23 cellular contexts compared by ENCODE assay signal in the genomic region with DNA sequence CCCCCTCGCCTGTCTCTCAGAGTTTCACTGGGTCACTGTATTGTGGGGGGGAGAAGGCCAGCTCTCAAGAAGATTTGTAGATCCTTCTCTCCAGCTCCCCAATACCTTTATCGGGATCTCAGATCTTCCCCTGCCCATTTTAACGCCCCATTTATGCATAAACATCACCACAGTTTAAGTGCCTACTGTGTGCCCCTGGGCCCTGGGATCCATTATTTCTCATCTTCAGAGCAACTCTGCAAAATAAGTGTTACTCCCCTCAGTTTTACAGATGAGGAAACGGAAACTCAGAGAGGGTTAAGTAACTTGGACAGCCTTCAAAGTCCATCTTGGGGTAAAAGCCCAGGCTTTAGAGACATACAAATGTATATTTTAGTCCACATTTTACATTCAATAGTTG. TPM values are rescaled to one million over a fixed set of nuclear protein-coding genes. Genes with fewer than 3 reads are reported as not detected.
A peak's percentile ranks its signal among the peaks of the same experiment; 100 is the strongest.
DNase-seq lines count a peak whose midpoint lies in the region; ATAC-seq and TF ChIP-seq lines count a peak whose summit lies in the region.
"Had no signal": no experiment of that assay in that cellular context is flagged by ENCODE, and none has a peak within 500 bp of the region (broad histone marks: within the 10 kb centered on the region; RNA-seq: fewer than 3 reads in every experiment).

No MANE protein-coding gene starts in this region.

- H3K9me3 Mint-ChIP-seq in WTC11 (no peaks in the 10 kb centered on the region), osteocyte (ENCODE audit: unreplicated experiment) (no peaks in the 10 kb centered on the region)
- H3K9me3 Mint-ChIP-seq in activated CD4-positive, alpha-beta memory T cell treated with anti-CD3 and anti-CD28 coated beads for 36 hours: no peaks in the 10 kb centered on the region
- no peaks in the 10 kb centered on the region for H3K9me3 Mint-ChIP-seq in activated T-cell treated with anti-CD3 and anti-CD28 coated beads, Interleukin-2, amount 50 U/mL, for 24 hours
- H3K9me3 Mint-ChIP-seq: activated T-cell treated with anti-CD3 and anti-CD28 coated beads, Interleukin-2, amount 50 U/mL, for 4 hours; central memory CD8-positive, alpha-beta T cell; stimulated activated effector memory CD8-positive, alpha-beta T cell treated with anti-CD3 and anti-CD28 coated beads, Interleukin-12 subunit alpha, Interleukin-12 subunit beta, amount 100 ng/mL, for 72 hours; T-helper 1 cell treated with Interleukin-12 subunit alpha and Interleukin-12 subunit beta and Interleukin-4 antibody, amounts not matched to agents 30 μg/mL and 1 μg/mL, for 36 hours had no signal

- H3K4me3 ChIP-seq in iPS-15b (ENCODE audit: low read depth, low read length): peak overlapping the region; percentile 20
- H3K4me3 ChIP-seq: GM23248 had no signal

- H3K4me3 Mint-ChIP-seq in WTC11 (peak overlapping the region; percentile 16; the same call in 1 of the 2 replicates), osteocyte (ENCODE audit: unreplicated experiment) (peak overlapping the region; percentile 71)
- no peak overlapping the region for H3K4me3 Mint-ChIP-seq in activated CD4-positive, alpha-beta memory T cell treated with anti-CD3 and anti-CD28 coated beads for 36 hours
- no peak overlapping the region for H3K4me3 Mint-ChIP-seq in activated T-cell treated with anti-CD3 and anti-CD28 coated beads, Interleukin-2, amount 50 U/mL, for 24 hours
- H3K4me3 Mint-ChIP-seq: activated CD4-positive, alpha-beta T cell treated with anti-CD3 and anti-CD28 coated beads for 36 hours; activated T-cell treated with anti-CD3 and anti-CD28 coated beads, Interleukin-2, amount 50 U/mL, for 4 hours; central memory CD8-positive, alpha-beta T cell; stimulated activated effector memory CD8-positive, alpha-beta T cell treated with anti-CD3 and anti-CD28 coated beads, Interleukin-12 subunit alpha, Interleukin-12 subunit beta, amount 100 ng/mL, for 72 hours; T-helper 1 cell treated with Interleukin-12 subunit alpha and Interleukin-12 subunit beta and Interleukin-4 antibody, amounts not matched to agents 30 μg/mL and 1 μg/mL, for 36 hours had no signal

- H3K36me3 ChIP-seq in ES-I3 (ENCODE audit: insufficient read depth, low read length) (no peaks in the 10 kb centered on the region), iPS-15b (ENCODE audit: control insufficient read depth, insufficient read depth, low read length) (peaks cover 6% of the 10 kb centered on the region)
- H3K36me3 ChIP-seq: BE2C had no signal

- intact Hi-C loops in activated CD4-positive, alpha-beta memory T cell treated with anti-CD3 and anti-CD28 coated beads for 36 hours (cut with micrococcal nuclease): no loop called here

- H3K9ac ChIP-seq in ES-I3 (ENCODE audit: low read depth, low read length): peak overlapping the region; percentile 11; the same call in 1 of the 2 replicates
- peak overlapping the region; percentile 12 for H3K9ac ChIP-seq in iPS-15b (ENCODE audit: low read depth, low read length)
- H3K9ac ChIP-seq: GM23248 had no signal

- H3K4me1 Mint-ChIP-seq in WTC11: peaks cover 56% of the 10 kb centered on the region
- H3K4me1 Mint-ChIP-seq in osteocyte (ENCODE audit: unreplicated experiment): peaks cover 11% of the 10 kb centered on the region
- H3K4me1 Mint-ChIP-seq in activated CD4-positive, alpha-beta memory T cell treated with anti-CD3 and anti-CD28 coated beads for 36 hours (ENCODE audit: low read depth): peaks cover 4% of the 10 kb centered on the region
- peaks cover 2% of the 10 kb centered on the region for H3K4me1 Mint-ChIP-seq in activated T-cell treated with anti-CD3 and anti-CD28 coated beads, Interleukin-2, amount 50 U/mL, for 24 hours (ENCODE audit: low read depth)
- H3K4me1 Mint-ChIP-seq: activated CD4-positive, alpha-beta T cell treated with anti-CD3 and anti-CD28 coated beads for 36 hours; central memory CD8-positive, alpha-beta T cell; stimulated activated effector memory CD8-positive, alpha-beta T cell treated with anti-CD3 and anti-CD28 coated beads, Interleukin-12 subunit alpha, Interleukin-12 subunit beta, amount 100 ng/mL, for 72 hours had no signal

- H3K27me3 Mint-ChIP-seq in WTC11 (ENCODE audit: low read depth) (no peaks in the 10 kb centered on the region), osteocyte (ENCODE audit: unreplicated experiment) (peaks cover 2% of the 10 kb centered on the region)
- peaks cover 1% of the 10 kb centered on the region for H3K27me3 Mint-ChIP-seq in activated CD4-positive, alpha-beta memory T cell treated with anti-CD3 and anti-CD28 coated beads for 36 hours
- H3K27me3 Mint-ChIP-seq in activated T-cell treated with anti-CD3 and anti-CD28 coated beads, Interleukin-2, amount 50 U/mL, for 24 hours: peaks cover 87% of the 10 kb centered on the region
- H3K27me3 Mint-ChIP-seq: central memory CD8-positive, alpha-beta T cell had no signal

- CTCF ChIA-PET in WTC11 (lab: Charles Lee): interaction anchor here (0.7 to 1.6 kb wide), 5 partner anchors 12 to 221 kb away, joined by 3 to 10 read pairs (median 3); no protein-coding TSS in a partner anchor
- CTCF ChIA-PET in activated CD4-positive, alpha-beta memory T cell treated with anti-CD3 and anti-CD28 coated beads for 36 hours (lab: Charles Lee): no interaction called here

- H3K9me3 ChIP-seq in ES-I3 (ENCODE audit: control insufficient read depth, insufficient read depth, low read length): no peaks in the 10 kb centered on the region
- no peaks in the 10 kb centered on the region for H3K9me3 ChIP-seq in iPS-15b (ENCODE audit: control insufficient read depth, insufficient read depth, low read length)
- H3K9me3 ChIP-seq: BE2C had no signal

- H3K27me3 ChIP-seq in iPS-15b (ENCODE audit: control insufficient read depth, insufficient read depth, low read length): no peaks in the 10 kb centered on the region
- H3K27me3 ChIP-seq: BE2C had no signal

- ATAC-seq in WTC11: no peak
- ATAC-seq: activated CD4-positive, alpha-beta T cell treated with anti-CD3 and anti-CD28 coated beads for 36 hours; activated T-cell treated with anti-CD3 and anti-CD28 coated beads, Interleukin-2, amount 50 U/mL, for 4 hours; stimulated activated effector memory CD8-positive, alpha-beta T cell treated with anti-CD3 and anti-CD28 coated beads, Interleukin-12 subunit alpha, Interleukin-12 subunit beta, amount 100 ng/mL, for 72 hours had no signal

- H3K27ac Mint-ChIP-seq in WTC11 (peak overlapping the region; percentile 36; the same call in 1 of the 2 replicates), osteocyte (ENCODE audit: unreplicated experiment) (no peak overlapping the region)
- no peak overlapping the region for H3K27ac Mint-ChIP-seq in activated CD4-positive, alpha-beta memory T cell treated with anti-CD3 and anti-CD28 coated beads for 36 hours
- no peak overlapping the region for H3K27ac Mint-ChIP-seq in activated T-cell treated with anti-CD3 and anti-CD28 coated beads, Interleukin-2, amount 50 U/mL, for 24 hours
- H3K27ac Mint-ChIP-seq: activated CD4-positive, alpha-beta T cell treated with anti-CD3 and anti-CD28 coated beads for 36 hours; stimulated activated effector memory CD8-positive, alpha-beta T cell treated with anti-CD3 and anti-CD28 coated beads, Interleukin-12 subunit alpha, Interleukin-12 subunit beta, amount 100 ng/mL, for 72 hours; T-helper 1 cell treated with Interleukin-12 subunit alpha and Interleukin-12 subunit beta and Interleukin-4 antibody, amounts not matched to agents 30 μg/mL and 1 μg/mL, for 36 hours had no signal

- H3K36me3 Mint-ChIP-seq in WTC11 (peaks cover 5% of the 10 kb centered on the region), osteocyte (ENCODE audit: unreplicated experiment) (no peaks in the 10 kb centered on the region)
- H3K36me3 Mint-ChIP-seq in activated CD4-positive, alpha-beta memory T cell treated with anti-CD3 and anti-CD28 coated beads for 36 hours: no peaks in the 10 kb centered on the region
- no peaks in the 10 kb centered on the region for H3K36me3 Mint-ChIP-seq in activated T-cell treated with anti-CD3 and anti-CD28 coated beads, Interleukin-2, amount 50 U/mL, for 24 hours (ENCODE audit: low read depth)
- H3K36me3 Mint-ChIP-seq: stimulated activated effector memory CD8-positive, alpha-beta T cell treated with anti-CD3 and anti-CD28 coated beads, Interleukin-12 subunit alpha, Interleukin-12 subunit beta, amount 100 ng/mL, for 72 hours had no signal

- POLR2A ChIA-PET in WTC11 (lab: Charles Lee): interaction anchor here (0.6 to 1.5 kb wide), 3 partner anchors 11 to 26 kb away, joined by 3 to 8 read pairs (median 4); no protein-coding TSS in a partner anchor
- POLR2A ChIA-PET in activated CD4-positive, alpha-beta memory T cell treated with anti-CD3 and anti-CD28 coated beads for 36 hours (lab: Charles Lee): no interaction called here

- DNase-seq in WTC11 (ENCODE audit: low spot score): no peak
- DNase-seq in osteocyte (ENCODE audit: extremely low spot score, unreplicated experiment): no peak
- no peak for DNase-seq in activated CD4-positive, alpha-beta memory T cell treated with anti-CD3 and anti-CD28 coated beads for 36 hours
- no peak for DNase-seq in activated T-cell treated with anti-CD3 and anti-CD28 coated beads, Interleukin-2, amount 50 U/mL, for 24 hours
- DNase-seq in activated effector memory CD4-positive, alpha-beta T cell treated with Interleukin-2 at 50 U/mL for 16 hours: no peak
- no peak for DNase-seq in COLO668 (lab: John Stamatoyannopoulos, UW; ENCODE audit: unreplicated experiment)
- DNase-seq: activated naive CD4-positive, alpha-beta T cell treated with anti-CD3 and anti-CD28 coated beads, Interleukin-2, amount 50 U/mL, for 16 hours; activated T-cell treated with anti-CD3 and anti-CD28 coated beads, Interleukin-2, amount 50 U/mL, for 4 hours; DMS79; foreskin fibroblast; NCI-H1092; NCI-H187 treated with DMSO at 0.1 percent for 48 hours; stimulated activated CD4-positive, alpha-beta T cell treated with anti-CD3 and anti-CD28 coated beads, Interleukin-2, amount 100 ng/mL, for 48 hours had no signal

- H3K4me1 ChIP-seq in ES-I3 (ENCODE audit: insufficient read depth, low read length) (peaks cover 14% of the 10 kb centered on the region), iPS-15b (ENCODE audit: control insufficient read depth, insufficient read depth, low read length) (peaks cover 29% of the 10 kb centered on the region)
- H3K4me1 ChIP-seq: BE2C had no signal

- TF ChIP-seq CTCF in WTC11 (IDR thresholded peaks at IDR 0.05) (no peak), osteocyte (IDR thresholded peaks at IDR 0.05) (no peak)

RNA-seq across cellular contexts. Expression of a gene that starts 0.4 kb away (rescaled TPM):
- total RNA-seq in WTC11 (2021) (16.2 to 23.6 TPM (median 19.1 TPM) in 3 replicates), osteocyte (2.9 and 3.1 TPM in 2 replicates)
- not detected for total RNA-seq in activated CD4-positive, alpha-beta memory T cell treated with anti-CD3 and anti-CD28 coated beads for 36 hours
- total RNA-seq: activated CD4-positive, alpha-beta T cell treated with anti-CD3 and anti-CD28 coated beads for 36 hours; activated CD8-positive, alpha-beta memory T cell treated with anti-CD3 and anti-CD28 coated beads for 36 hours; activated T-cell treated with anti-CD3 and anti-CD28 coated beads, Interleukin-2, amount 50 U/mL, for 4 hours; GM23248; LHCN-M2 had no signal

Comparison
In these comparisons a context has a peak if more than half of its experiments do, and no peak if none do; other contexts are left out.
1. H3K4me3 Mint-ChIP-seq: peak in WTC11 (single experiment) and osteocyte (single experiment); none in activated CD4-positive, alpha-beta memory T cell treated with anti-CD3 and anti-CD28 coated beads for 36 hours (single experiment) and activated T-cell treated with anti-CD3 and anti-CD28 coated beads, Interleukin-2, amount 50 U/mL, for 24 hours (single experiment).